8 cellular contexts compared by ENCODE assay signal in genomic region chr17:36602924-36603384, GRCh38. TPM values are rescaled to one million over a fixed set of nuclear protein-coding genes. Genes with fewer than 3 reads are reported as not detected.
DNase-seq lines count a peak whose midpoint lies in the region; ATAC-seq, FAIRE-seq and TF ChIP-seq lines count a peak whose summit lies in the region.

No MANE protein-coding gene starts in this region.

- H3K4me2 ChIP-seq in GM12878 (ENCODE audit: control insufficient read depth, insufficient read depth): peak overlapping the region; percentile 86

- H4K20me1 ChIP-seq in GM12878 (ENCODE audit: control insufficient read depth, insufficient read depth): peaks cover 2% of the 10 kb centered on the region; the same call in 1 of the 2 replicates

- H3K9me3 ChIP-seq in GM12878 (replicated peaks; ENCODE audit: control insufficient read depth, insufficient read depth, low read length): no peaks in the 10 kb centered on the region
- H3K9me3 ChIP-seq in small intestine (ENCODE audit: control insufficient read depth, low read depth): no peaks in the 10 kb centered on the region

- POLR2A ChIA-PET in GM12878 (lab: Charles Lee): interaction anchor here (0.6 to 3.0 kb wide), 5 partner anchors 9 to 688 kb away, joined by 3 to 28 read pairs (median 3); partner anchors contain the start of gene GGNBP2

- TF ChIP-seq RAD21 in GM12878 (IDR thresholded peaks at IDR 0.05; ENCODE audit: insufficient read depth, low read depth, low read length): peak; percentile 79

- no peak for FAIRE-seq in GM12878 (lab: Jason Lieb, UNC)
- FAIRE-seq in small intestine (lab: Jason Lieb, UNC): no peak

- DNase-seq in GM12864 (ENCODE audit: low read depth): peak; percentile 49
- DNase-seq in NCI-H1417 treated with DMSO at 0.1 percent for 48 hours (lab: John Stamatoyannopoulos, UW): peak; percentile 22
- DNase-seq in T-helper 9 cell: peak; percentile 59
- DNase-seq in GM12878 (ENCODE audit: low read depth, low spot score): peak; percentile 54
- peak; percentile 72 for DNase-seq in iPS-NIHi11 (ENCODE audit: low spot score)
- peak; percentile 58 for DNase-seq in small intestine

- SMC1A ChIA-PET in GM12878 (lab: Charles Lee; ENCODE audit: uncharacterized antibody, unreplicated experiment): interaction anchor here (0.8 to 4.2 kb wide), 19 partner anchors 10 to 794 kb away, joined by 3 to 29 read pairs (median 4); partner anchors contain the start of genes AATF and PIGW

- H3K36me3 ChIP-seq in GM12878 (ENCODE audit: control insufficient read depth in 2 of 2, insufficient read depth in 2 of 2, low read length in 1 of 2): peaks cover 0 to 4% of the 10 kb centered on the region in 2 experiments; a peak in 1 of 4 replicates
- H3K36me3 ChIP-seq in small intestine (ENCODE audit: control insufficient read depth in 2 of 2, insufficient read depth in 2 of 2, low read length in 2 of 2): peaks cover 3 to 7% of the 10 kb centered on the region in 2 donors

- H2AFZ ChIP-seq in GM12878 (ENCODE audit: control insufficient read depth, low read depth, low read length): no peak overlapping the region

- no peak for TF ChIP-seq POLR2A in GM12878 (IDR thresholded peaks at IDR 0.05; ENCODE audit: low read depth, low read length)

- H3K27me3 ChIP-seq in GM12878 (replicated peaks in 1 of 2; ENCODE audit: control insufficient read depth in 2 of 2, insufficient read depth in 2 of 2, low read length in 1 of 2): no peaks in the 10 kb centered on the region
- no peaks in the 10 kb centered on the region for H3K27me3 ChIP-seq in small intestine (ENCODE audit: control insufficient read depth in 2 of 2, insufficient read depth in 2 of 2, low read length in 2 of 2)

- peaks cover 13% of the 10 kb centered on the region for H3K4me1 ChIP-seq in GM12878 (ENCODE audit: control insufficient read depth, insufficient read depth, low read length)
- H3K4me1 ChIP-seq in small intestine (ENCODE audit: control insufficient read depth in 2 of 2, insufficient read depth in 1 of 2, low read depth in 1 of 2, low read length in 1 of 2): peaks cover 3 to 5% of the 10 kb centered on the region in 2 donors

- peak; percentile 90 for TF ChIP-seq CTCF in GM12864 (IDR thresholded peaks at IDR 0.05; ENCODE audit: low read depth, low read length, missing control alignments)
- peak; percentile 79 to 89 (median 86) for TF ChIP-seq CTCF in GM12878 (IDR thresholded peaks at IDR 0.05 in 2 of 3, conservative IDR thresholded peaks at IDR 0.05 in 1 of 3; ENCODE audit: control insufficient read depth in 2 of 3, extremely low read depth in 1 of 3, insufficient read depth in 1 of 3, low read depth in 3 of 3, low read length in 3 of 3)

- CTCF ChIA-PET in GM12878 (lab: Yijun Ruan, JAX): interaction anchor here (0.7 to 4.3 kb wide), 40 partner anchors 9 to 1001 kb away, joined by 3 to 91 read pairs (median 5); partner anchors contain the start of genes DHRS11, GGNBP2, MYO19 and PIGW

- H3K9ac ChIP-seq in GM12878 (ENCODE audit: control insufficient read depth, insufficient read depth, low read length): peak overlapping the region; percentile 81

- under 1% methylated on average over 5 of the region's 5 CpGs for WGBS in GM12878 (ENCODE audit: insufficient coverage, insufficient replicate concordance, low lambda C conversion rate, missing lambda C conversion rate)
- WGBS in small intestine, 3 donors: 3 to 8% (median 4%) methylated on average over 5 of the region's 5 CpGs

- RAD21 ChIA-PET in GM12878 (lab: Charles Lee; ENCODE audit: unreplicated experiment): interaction anchor here (0.6 to 4.3 kb wide), 28 partner anchors 8 to 1830 kb away, joined by 3 to 34 read pairs (median 4); partner anchors contain the start of genes DHRS11, GGNBP2, MYO19 and PIGW

- TF ChIP-seq EP300 in GM12878 (IDR thresholded peaks at IDR 0.05; ENCODE audit: borderline replicate concordance in 1 of 2, control insufficient read depth in 1 of 2, low read depth in 2 of 2, low read length in 2 of 2): no peak

- H3K4me3 ChIP-seq in GM12864 (ENCODE audit: low read depth, low read length): peak overlapping the region; percentile 93
- peak overlapping the region; percentile 89 for H3K4me3 ChIP-seq in GM12878
- peak overlapping the region in 1 of 2 donors; percentile 63 for H3K4me3 ChIP-seq in small intestine (ENCODE audit: low read depth in 1 of 2, low read length in 2 of 2)

- H3K79me2 ChIP-seq in GM12878 (ENCODE audit: control insufficient read depth, insufficient read depth, low read length): peaks cover 37% of the 10 kb centered on the region

- ATAC-seq in GM12878 (peak; percentile 41), GM19452 (IDR thresholded peaks at IDR 0.05; ENCODE audit: unreplicated experiment) (no peak), HG02571 (IDR thresholded peaks at IDR 0.05; ENCODE audit: unreplicated experiment) (no peak)

- intact Hi-C loops in GM12878 (cut with micrococcal nuclease; ENCODE audit: unreplicated experiment): loop anchor here (5.0 kb wide), 1 partner anchor 56 kb away; no protein-coding TSS in a partner anchor

- in situ Hi-C loops in GM12878 (cut with MboI): loop anchor here (10.0 to 25.0 kb wide), 3 partner anchors 459 to 762 kb away; no protein-coding TSS in a partner anchor

- 0 out of 2 replicates have a peak overlapping the region, but pooled peaks have one; percentile 90 for H3K27ac ChIP-seq in GM12878 (ENCODE audit: control insufficient read depth, insufficient read depth)
- peak overlapping the region in 1 of 2 donors; percentile 94 for H3K27ac ChIP-seq in small intestine (ENCODE audit: low read depth in 1 of 2, low read length in 1 of 2)

- BruUV-seq in GM12878 (replicated peaks; lab: Mats Ljungman, UMichigan): no TSS peak

RNA-seq across cellular contexts. Expression of gene MRM1, which starts 1.6 kb away (rescaled TPM):
- total RNA-seq in GM12878 (2013; cell fraction: nucleolus; rRNA removed): 24.3 and 26.3 TPM in 2 replicates
- 11.8 and 15.0 TPM in 2 replicates for total RNA-seq in GM12878 (2014; rRNA removed)
- total RNA-seq in GM12878 (2014; rRNA removed; fragmentation: Illumina TruSeq; extraction: Trizol): 8.8 and 8.9 TPM in 2 replicates
- 15.8 and 15.9 TPM in 2 replicates for total RNA-seq in GM12878 (2021)
- polyA plus RNA-seq in GM12878 (2011; ENCODE audit: low read depth): 2.1 TPM
- 6.9 and 11.4 TPM in 2 replicates for polyA plus RNA-seq in GM12878 (2011; rRNA removed)
- polyA plus RNA-seq in GM12878 (2011; cell fraction: cytosol; rRNA removed): 15.4 and 19.3 TPM in 2 replicates
- 13.9 and 20.2 TPM in 2 replicates for polyA plus RNA-seq in GM12878 (2011; cell fraction: nucleus; rRNA removed)
- polyA plus RNA-seq in GM12878 (2012): 5.8 and 7.7 TPM in 2 replicates
- 3.3 and 11.3 TPM in 2 replicates for polyA plus RNA-seq in GM12878 (2014; fragmentation: Illumina TruSeq; extraction: Trizol)
- polyA plus RNA-seq in GM12878 (2014; fragmentation: Nextera tagmentation; extraction: Ambion mirVana): 1 to 10 TPM in 1 of 2 experiments, under 1 TPM in 1; 0.23 to 1.7 TPM
- 16.9 and 17.4 TPM in 2 replicates for polyA plus RNA-seq in GM12878 (2014; rRNA removed)
- 10 to 100 TPM; 15.8 to 16.7 TPM for polyA plus RNA-seq in GM12878 (2016; fragmentation: Nextera tagmentation; extraction: Ambion mirVana)
- 3.2 and 8.6 TPM in 2 replicates for polyA minus RNA-seq in GM12878 (2011; rRNA and poly(A)+ RNA removed)
- polyA minus RNA-seq in GM12878 (2011; cell fraction: cytosol; rRNA and poly(A)+ RNA removed): 7.1 and 7.2 TPM in 2 replicates
- polyA minus RNA-seq in GM12878 (2011; cell fraction: nucleus; rRNA and poly(A)+ RNA removed): 8.0 and 15.0 TPM in 2 replicates
- 10 to 100 TPM; 15.4 to 20.6 (median 16.8) TPM for polyA plus RNA-seq in small intestine

RNA-seq across cellular contexts. Expression of gene DHRS11, which starts 11.3 kb away (rescaled TPM):
- 13.4 and 16.1 TPM in 2 replicates for total RNA-seq in GM12878 (2013; cell fraction: nucleolus; rRNA removed)
- total RNA-seq in GM12878 (2014; rRNA removed) (13.2 and 13.3 TPM in 2 replicates), GM12878 (2014; rRNA removed; fragmentation: Illumina TruSeq; extraction: Trizol) (9.0 and 9.4 TPM in 2 replicates), GM12878 (2021) (12.0 and 13.1 TPM in 2 replicates)
- polyA plus RNA-seq in GM12878 (2011; ENCODE audit: low read depth): 6.0 TPM
- polyA plus RNA-seq in GM12878 (2011; rRNA removed) (13.3 and 23.0 TPM in 2 replicates), GM12878 (2014; fragmentation: Illumina TruSeq; extraction: Trizol) (18.0 and 20.2 TPM in 2 replicates), GM12878 (2014; fragmentation: Nextera tagmentation; extraction: Ambion mirVana) (1 to 10 TPM; 3.4 to 5.8 TPM), GM12878 (2014; rRNA removed) (18.3 and 23.0 TPM in 2 replicates), GM12878 (2016; fragmentation: Nextera tagmentation; extraction: Ambion mirVana) (10 to 100 TPM; 15.9 to 19.5 TPM), small intestine (100 to 1,000 TPM; 195 to 654 (median 639) TPM)
- polyA plus RNA-seq in GM12878 (2011; cell fraction: cytosol; rRNA removed): 32.0 and 35.9 TPM in 2 replicates
- 37.7 and 38.6 TPM in 2 replicates for polyA plus RNA-seq in GM12878 (2011; cell fraction: nucleus; rRNA removed)
- polyA plus RNA-seq in GM12878 (2012): 6.8 and 7.1 TPM in 2 replicates
- polyA minus RNA-seq in GM12878 (2011; rRNA and poly(A)+ RNA removed): 23.6 and 27.9 TPM in 2 replicates
- polyA minus RNA-seq in GM12878 (2011; cell fraction: cytosol; rRNA and poly(A)+ RNA removed): 5.9 and 10.3 TPM in 2 replicates
- polyA minus RNA-seq in GM12878 (2011; cell fraction: nucleus; rRNA and poly(A)+ RNA removed): 5.0 and 8.2 TPM in 2 replicates

RNA-seq across cellular contexts. Expression of gene GGNBP2, which starts 58.2 kb away (rescaled TPM):
- total RNA-seq in GM12878 (2013; cell fraction: nucleolus; rRNA removed): 121 and 134 TPM in 2 replicates
- total RNA-seq in GM12878 (2014; rRNA removed) (46.7 and 54.2 TPM in 2 replicates), GM12878 (2014; rRNA removed; fragmentation: Illumina TruSeq; extraction: Trizol) (61.5 and 62.2 TPM in 2 replicates), GM12878 (2021) (49.9 and 54.4 TPM in 2 replicates)
- polyA plus RNA-seq in GM12878 (2011; ENCODE audit: low read depth): 33.7 TPM
- polyA plus RNA-seq in GM12878 (2011; rRNA removed) (75.2 and 82.0 TPM in 2 replicates), GM12878 (2014; fragmentation: Illumina TruSeq; extraction: Trizol) (72.3 and 85.6 TPM in 2 replicates), GM12878 (2014; fragmentation: Nextera tagmentation; extraction: Ambion mirVana) (10 to 100 TPM; 36.3 to 36.4 TPM), GM12878 (2014; rRNA removed) (51.3 and 53.3 TPM in 2 replicates), GM12878 (2016; fragmentation: Nextera tagmentation; extraction: Ambion mirVana) (10 to 100 TPM; 40.2 to 41.3 TPM), small intestine (10 to 100 TPM; 40.1 to 64.9 (median 64.0) TPM)
- 58.5 and 61.0 TPM in 2 replicates for polyA plus RNA-seq in GM12878 (2011; cell fraction: cytosol; rRNA removed)
- polyA plus RNA-seq in GM12878 (2011; cell fraction: nucleus; rRNA removed): 94.2 and 94.6 TPM in 2 replicates
- 38.7 and 52.0 TPM in 2 replicates for polyA plus RNA-seq in GM12878 (2012)
- 76.2 and 103 TPM in 2 replicates for polyA minus RNA-seq in GM12878 (2011; rRNA and poly(A)+ RNA removed)
- 12.8 and 20.0 TPM in 2 replicates for polyA minus RNA-seq in GM12878 (2011; cell fraction: cytosol; rRNA and poly(A)+ RNA removed)
- 30.2 and 49.7 TPM in 2 replicates for polyA minus RNA-seq in GM12878 (2011; cell fraction: nucleus; rRNA and poly(A)+ RNA removed)

Comparison
In these comparisons a context has a peak if more than half of its experiments do, and no peak if none do; other contexts are left out.
1. DNase-seq: peak in every context shown above with its lines; median percentile 72 in iPS-NIHi11; 59 in T-helper 9 cell; 58 in small intestine; 54 in GM12878; 49 in GM12864; 22 in NCI-H1417 treated with DMSO at 0.1 percent for 48 hours.
2. RNA of gene DHRS11, which starts 11.3 kb away (polyA plus RNA-seq): 195 to 654 TPM in small intestine; 3.4 to 38.6 TPM in GM12878; every median in the first group is over 4 times any median in the second.